1 cellular context compared by ENCODE assay signal in genomic region chr1:40944841-40945430, GRCh38.
TF ChIP-seq lines count a peak whose summit lies in the region.

No MANE protein-coding gene starts in this region.

TF ChIP-seq in HepG2, 621 proteins besides CTCF, POLR2A, EP300 and RAD21 (continued from another document and continues in another):
- TF ChIP-seq ARID5B (CRISPR knock-in tag; IDR thresholded peaks at IDR 0.05) (peak; percentile 83), TCF12 (IDR thresholded peaks at IDR 0.05) (no peak), TCF12 (CRISPR knock-in tag; IDR thresholded peaks at IDR 0.05) (no peak), KLF15 (CRISPR knock-in tag; IDR thresholded peaks at IDR 0.05; ENCODE audit: borderline replicate concordance) (no peak), ESRRA (CRISPR knock-in tag; IDR thresholded peaks at IDR 0.05; ENCODE audit: low read depth) (0 out of 2 replicates have a peak, but pooled peaks have one; percentile 22), TP53 (CRISPR knock-in tag; conservative IDR thresholded peaks at IDR 0.05) (no peak), SMARCE1 (IDR thresholded peaks at IDR 0.05; ENCODE audit: borderline replicate concordance) (no peak), ISX (CRISPR knock-in tag; conservative IDR thresholded peaks at IDR 0.05) (no peak), HNRNPLL (IDR thresholded peaks at IDR 0.05; ENCODE audit: low read depth, low read length, poor library complexity, severe bottlenecking) (no peak), RARA (CRISPR knock-in tag; IDR thresholded peaks at IDR 0.05) (peak; percentile 80), REL (CRISPR knock-in tag; conservative IDR thresholded peaks at IDR 0.05) (no peak), TIGD3 (CRISPR knock-in tag; IDR thresholded peaks at IDR 0.05; ENCODE audit: borderline replicate concordance) (no peak), REXO4 (CRISPR knock-in tag; IDR thresholded peaks at IDR 0.05; ENCODE audit: borderline replicate concordance) (no peak), MTF1 (CRISPR knock-in tag; IDR thresholded peaks at IDR 0.05) (no peak), CBX1 (IDR thresholded peaks at IDR 0.05; ENCODE audit: low read depth) (no peak), ZNF83 (CRISPR knock-in tag; IDR thresholded peaks at IDR 0.05; ENCODE audit: borderline replicate concordance) (no peak), SYNCRIP (IDR thresholded peaks at IDR 0.05; ENCODE audit: insufficient read depth, low read depth, low read length) (no peak), NRL (CRISPR knock-in tag; IDR thresholded peaks at IDR 0.05; ENCODE audit: borderline replicate concordance) (no peak), IKZF4 (CRISPR knock-in tag; IDR thresholded peaks at IDR 0.05; ENCODE audit: borderline replicate concordance, low read depth, not compliant biosample characterization) (no peak), NFAT5 (CRISPR knock-in tag; IDR thresholded peaks at IDR 0.05) (no peak), FOXP4 (CRISPR knock-in tag; IDR thresholded peaks at IDR 0.05) (no peak), PRDM4 (CRISPR knock-in tag; IDR thresholded peaks at IDR 0.05; ENCODE audit: borderline replicate concordance) (no peak), MAX (IDR thresholded peaks at IDR 0.05) (no peak), MAZ (IDR thresholded peaks at IDR 0.05; ENCODE audit: borderline replicate concordance, low read depth, low read length) (no peak), MAZ (CRISPR knock-in tag; IDR thresholded peaks at IDR 0.05; ENCODE audit: low read depth) (no peak), SALL2 (CRISPR knock-in tag; IDR thresholded peaks at IDR 0.05) (no peak), ZMYM4 (CRISPR knock-in tag; IDR thresholded peaks at IDR 0.05) (0 out of 2 replicates have a peak, but pooled peaks have one; percentile 26), ZBTB39 (CRISPR knock-in tag; IDR thresholded peaks at IDR 0.05) (no peak), NFE2L1 (CRISPR knock-in tag; IDR thresholded peaks at IDR 0.05; ENCODE audit: borderline replicate concordance) (no peak), MED8 (CRISPR knock-in tag; IDR thresholded peaks at IDR 0.05; ENCODE audit: insufficient replicate concordance) (no peak), MZF1 (CRISPR knock-in tag; IDR thresholded peaks at IDR 0.05; ENCODE audit: borderline replicate concordance) (no peak), E2F5 (CRISPR knock-in tag; conservative IDR thresholded peaks at IDR 0.05) (no peak), ZNF441 (CRISPR knock-in tag; IDR thresholded peaks at IDR 0.05; ENCODE audit: borderline replicate concordance) (no peak), THAP11 (CRISPR knock-in tag; IDR thresholded peaks at IDR 0.05) (0 out of 2 replicates have a peak, but pooled peaks have one; percentile 37), GPBP1L1 (CRISPR knock-in tag; IDR thresholded peaks at IDR 0.05) (no peak), ZNF558 (CRISPR knock-in tag; IDR thresholded peaks at IDR 0.05; ENCODE audit: borderline replicate concordance) (no peak), ZFY (CRISPR knock-in tag; IDR thresholded peaks at IDR 0.05) (no peak), ZMYM3 (CRISPR knock-in tag; IDR thresholded peaks at IDR 0.05) (peak; percentile 54), PHF21A (CRISPR knock-in tag; IDR thresholded peaks at IDR 0.05) (peak; percentile 49; the same call in 1 of the 2 replicates), KLF16 (CRISPR knock-in tag; IDR thresholded peaks at IDR 0.05) (no peak), THRA (CRISPR knock-in tag; IDR thresholded peaks at IDR 0.05; ENCODE audit: borderline replicate concordance) (peak; percentile 18; the same call in 1 of the 2 replicates)
